ENCODE assay signal across 1 cellular context in genomic region chr19:1079566-1080111, GRCh38.
TF ChIP-seq lines count a peak whose summit lies in the region.

No MANE protein-coding gene starts in this region.

TF ChIP-seq in K562, 482 proteins besides CTCF, POLR2A, EP300 and RAD21:
- TF ChIP-seq TFAP4 (CRISPR knock-in tag; IDR thresholded peaks at IDR 0.05; ENCODE audit: borderline replicate concordance) (peak; percentile 28; the same call in 1 of the 2 replicates), GTF3C2 (IDR thresholded peaks at IDR 0.05; ENCODE audit: borderline replicate concordance, extremely low read depth, insufficient read length) (peak; percentile 44), ZFX (CRISPR knock-in tag; IDR thresholded peaks at IDR 0.05) (peak; percentile 33; the same call in 1 of the 2 replicates), PKNOX1 (IDR thresholded peaks at IDR 0.05) (peak; percentile 59), RNF2 (IDR thresholded peaks at IDR 0.05) (no peak), CTBP1 (IDR thresholded peaks at IDR 0.05; ENCODE audit: borderline replicate concordance) (peak; percentile 52; the same call in 1 of the 2 replicates), L3MBTL2 (IDR thresholded peaks at IDR 0.05) (peak; percentile 39; the same call in 1 of the 2 replicates), CEBPG (CRISPR knock-in tag; IDR thresholded peaks at IDR 0.05) (no peak), CEBPG (tag; conservative IDR thresholded peaks at IDR 0.05 in 1 of 2, IDR thresholded peaks at IDR 0.05 in 1 of 2) (no peak), NRF1 (conservative IDR thresholded peaks at IDR 0.05 in 1 of 2, IDR thresholded peaks at IDR 0.05 in 1 of 2) (peak; percentile 40 to 62; a peak in 3 of 4 replicates), SRSF9 (IDR thresholded peaks at IDR 0.05; ENCODE audit: borderline replicate concordance, low read depth, low read length) (no peak), FOXO4 (CRISPR knock-in tag; IDR thresholded peaks at IDR 0.05) (no peak), MAX (CRISPR knock-in tag; IDR thresholded peaks at IDR 0.05) (0 out of 2 replicates have a peak, but pooled peaks have one; percentile 26), CCNT2 (IDR thresholded peaks at IDR 0.05; ENCODE audit: borderline replicate concordance, extremely low read depth, insufficient read length, low read depth, low read length) (peak; percentile 22), E2F3 (CRISPR knock-in tag; IDR thresholded peaks at IDR 0.05) (no peak), PRDM10 (IDR thresholded peaks at IDR 0.05; ENCODE audit: partially characterized antibody) (peak; percentile 91), ZBTB33 (CRISPR knock-in tag; IDR thresholded peaks at IDR 0.05) (peak; percentile 89; the same call in 1 of the 2 replicates), POLR2G (IDR thresholded peaks at IDR 0.05; ENCODE audit: low read depth, low read length) (peak; percentile 9; the same call in 1 of the 2 replicates), ATF7 (IDR thresholded peaks at IDR 0.05) (peak; percentile 36; the same call in 1 of the 2 replicates)
